Comparison of ENCODE assay signal across 29 cellular contexts in the genomic region with DNA sequence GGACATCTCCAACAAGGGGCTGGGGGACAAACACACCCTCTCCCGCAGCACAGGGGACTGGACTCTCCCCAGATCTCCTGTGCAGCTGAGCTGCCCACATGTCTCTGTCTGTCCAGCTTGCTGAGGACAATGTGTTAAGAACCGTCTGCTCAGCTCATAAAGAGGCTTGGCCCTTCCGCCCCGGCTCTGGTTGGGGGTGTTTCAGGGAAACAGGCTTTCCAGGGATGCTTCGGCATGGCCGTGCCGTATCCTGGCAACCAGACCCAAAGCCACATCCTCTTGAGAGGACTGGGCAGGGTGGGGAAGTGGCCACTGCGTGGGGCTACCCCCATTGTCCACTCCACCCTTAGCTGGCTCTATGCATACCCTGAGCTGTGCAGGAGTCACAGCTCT. TPM values are rescaled to one million over a fixed set of nuclear protein-coding genes. Genes with fewer than 3 reads are reported as not detected.
DNase-seq lines count a peak whose midpoint lies in the region; ATAC-seq and TF ChIP-seq lines count a peak whose summit lies in the region.
"Had no signal": no experiment of that assay in that cellular context is flagged by ENCODE, and none has a peak within 500 bp of the region (broad histone marks: within the 10 kb centered on the region; RNA-seq: fewer than 3 reads in every experiment).

No MANE protein-coding gene starts in this region.

- CTCF ChIA-PET in Calu3 (lab: Charles Lee), result interaction anchor here (0.5 to 0.8 kb wide), 4 partner anchors 52 to 1001 kb away, joined by 3 to 6 read pairs (median 3); no protein-coding TSS in a partner anchor
- CTCF ChIA-PET in activated CD4-positive, alpha-beta T cell treated with anti-CD3 and anti-CD28 coated beads for 36 hours (lab: Charles Lee), result no interaction called here

- peak overlapping the region; percentile 15 for H3K27ac Mint-ChIP-seq in Calu3 (ENCODE audit: unreplicated experiment)
- no peak overlapping the region for H3K27ac Mint-ChIP-seq in activated CD4-positive, alpha-beta T cell treated with anti-CD3 and anti-CD28 coated beads for 36 hours
- H3K27ac Mint-ChIP-seq: naive thymus-derived CD4-positive, alpha-beta T cell had no signal

- TF ChIP-seq CTCF in Calu3 (IDR thresholded peaks at IDR 0.05; ENCODE audit: unreplicated experiment) (no peak), testis (IDR thresholded peaks at IDR 0.05) (no peak)

- intact Hi-C loops in Calu3 (cut with micrococcal nuclease; ENCODE audit: unreplicated experiment), result no loop called here
- intact Hi-C loops in activated CD4-positive, alpha-beta T cell treated with anti-CD3 and anti-CD28 coated beads for 36 hours (cut with DNase I, micrococcal nuclease), result no loop called here
- intact Hi-C loops in testis (cut with DNase I; ENCODE audit: low total_unique reads), result no loop called here

- peaks cover 35% of the 10 kb centered on the region for H3K27me3 Mint-ChIP-seq in Calu3 (ENCODE audit: unreplicated experiment)
- H3K27me3 Mint-ChIP-seq in activated CD4-positive, alpha-beta T cell treated with anti-CD3 and anti-CD28 coated beads for 36 hours, result peaks cover 2% of the 10 kb centered on the region
- H3K27me3 Mint-ChIP-seq in activated T-cell treated with anti-CD3 and anti-CD28 coated beads, Interleukin-2, amount 50 U/mL, for 4 hours (ENCODE audit: low read depth), result peaks cover 9% of the 10 kb centered on the region

- H3K4me3 Mint-ChIP-seq in Calu3 (ENCODE audit: low read depth, unreplicated experiment), result peak overlapping the region; percentile 36
- H3K4me3 Mint-ChIP-seq in activated CD4-positive, alpha-beta T cell treated with anti-CD3 and anti-CD28 coated beads for 36 hours, result no peak overlapping the region
- H3K4me3 Mint-ChIP-seq in activated T-cell treated with anti-CD3 and anti-CD28 coated beads, Interleukin-2, amount 50 U/mL, for 4 hours, result no peak overlapping the region
- H3K4me3 Mint-ChIP-seq: naive thymus-derived CD4-positive, alpha-beta T cell had no signal

- H3K27me3 ChIP-seq in testis, result no peaks in the 10 kb centered on the region
- H3K27me3 ChIP-seq: BLaER1 treated with 17β-estradiol and CSF1 and Interleukin-3, amounts not matched to agents 10 nM and 100 nM; foreskin keratinocyte; ovary had no signal

- H3K27ac ChIP-seq in testis, result no peak overlapping the region
- H3K27ac ChIP-seq: BLaER1 treated with 17β-estradiol and CSF1 and Interleukin-3, amounts not matched to agents 10 nM and 100 nM; foreskin keratinocyte; HL-60; ovary; thoracic aorta had no signal

- no peaks in the 10 kb centered on the region for H3K4me1 ChIP-seq in testis
- H3K4me1 ChIP-seq: BLaER1 treated with 17β-estradiol and CSF1 and Interleukin-3, amounts not matched to agents 10 nM and 100 nM; foreskin keratinocyte had no signal

- no peaks in the 10 kb centered on the region for H3K9me3 Mint-ChIP-seq in Calu3 (ENCODE audit: low read depth, unreplicated experiment)
- H3K9me3 Mint-ChIP-seq in activated CD4-positive, alpha-beta T cell treated with anti-CD3 and anti-CD28 coated beads for 36 hours (ENCODE audit: low read depth), result no peaks in the 10 kb centered on the region
- no peaks in the 10 kb centered on the region for H3K9me3 Mint-ChIP-seq in activated T-cell treated with anti-CD3 and anti-CD28 coated beads, Interleukin-2, amount 50 U/mL, for 4 hours

- POLR2A ChIA-PET in activated CD4-positive, alpha-beta T cell treated with anti-CD3 and anti-CD28 coated beads for 36 hours (lab: Charles Lee), result no interaction called here

- H3K9me3 ChIP-seq in testis, result no peaks in the 10 kb centered on the region
- H3K9me3 ChIP-seq: HAP-1, ovary, thoracic aorta had no signal

- no peak overlapping the region for H3K4me3 ChIP-seq in testis
- H3K4me3 ChIP-seq: BLaER1 treated with 17β-estradiol and CSF1 and Interleukin-3, amounts not matched to agents 10 nM and 100 nM; HAP-1; ovary; thoracic aorta had no signal

- 54 to 69% methylated on average over 8 of the region's 8 CpGs for WGBS in testis, 2 donors

- no peaks in the 10 kb centered on the region for H3K36me3 Mint-ChIP-seq in Calu3 (ENCODE audit: insufficient read depth, unreplicated experiment)
- no peaks in the 10 kb centered on the region for H3K36me3 Mint-ChIP-seq in activated CD4-positive, alpha-beta T cell treated with anti-CD3 and anti-CD28 coated beads for 36 hours (ENCODE audit: low read depth)
- H3K36me3 Mint-ChIP-seq in activated T-cell treated with anti-CD3 and anti-CD28 coated beads, Interleukin-2, amount 50 U/mL, for 4 hours (ENCODE audit: insufficient read depth), result no peaks in the 10 kb centered on the region
- H3K36me3 Mint-ChIP-seq: naive thymus-derived CD4-positive, alpha-beta T cell had no signal

- DNase-seq in Calu3, result peak; percentile 73
- peak; percentile 81 for DNase-seq in NCI-H2196 (lab: John Stamatoyannopoulos, UW; ENCODE audit: unreplicated experiment)
- DNase-seq in astrocyte of the hippocampus (ENCODE audit: low read depth, low spot score), result peak; percentile 4
- DNase-seq in midbrain (lab: John Stamatoyannopoulos, UW), result peak; percentile 17
- no peak for DNase-seq in activated CD4-positive, alpha-beta T cell treated with anti-CD3 and anti-CD28 coated beads for 36 hours
- no peak for DNase-seq in activated T-cell treated with anti-CD3 and anti-CD28 coated beads, Interleukin-2, amount 50 U/mL, for 4 hours
- DNase-seq in NOMO-1 treated with dmso at 0.1 percent for 144 hours (lab: John Stamatoyannopoulos, UW; ENCODE audit: unreplicated experiment), result no peak
- no peak for DNase-seq in testis
- DNase-seq: activated CD4-positive, alpha-beta T cell treated with anti-CD3 and anti-CD28 coated beads, Interleukin-2, amount 50 U/mL, for 48 hours; activated CD4-positive, CD25-positive, alpha-beta regulatory T cell; activated CD8-positive, alpha-beta memory T cell treated with anti-CD3 and anti-CD28 coated beads, Interleukin-2, amount 50 U/mL, for 48 hours; effector CD4-positive, alpha-beta T cell; EL; foreskin keratinocyte; naive thymus-derived CD4-positive, alpha-beta T cell; NCI-H2107; NCI-H524; ovary; right cardiac atrium; Right ventricle myocardium superior; stimulated activated CD4-positive, alpha-beta T cell treated with anti-CD3 and anti-CD28 coated beads, Interleukin-12 subunit alpha, Interleukin-12 subunit beta, amount 100 ng/mL, for 4 hours; stimulated activated CD4-positive, alpha-beta T cell treated with anti-CD3 and anti-CD28 coated beads, Interleukin-4, amount 100 ng/mL, for 24 hours; stimulated activated naive CD4-positive, alpha-beta T cell; T-helper 9 cell had no signal

- peaks cover 11% of the 10 kb centered on the region for H3K4me1 Mint-ChIP-seq in Calu3 (ENCODE audit: low read depth, unreplicated experiment)
- H3K4me1 Mint-ChIP-seq in activated CD4-positive, alpha-beta T cell treated with anti-CD3 and anti-CD28 coated beads for 36 hours, result no peaks in the 10 kb centered on the region
- H3K4me1 Mint-ChIP-seq in activated T-cell treated with anti-CD3 and anti-CD28 coated beads, Interleukin-2, amount 50 U/mL, for 4 hours (ENCODE audit: low read depth), result no peaks in the 10 kb centered on the region
- H3K4me1 Mint-ChIP-seq: naive thymus-derived CD4-positive, alpha-beta T cell had no signal

- no peaks in the 10 kb centered on the region for H3K36me3 ChIP-seq in testis (ENCODE audit: low read depth, missing control alignments)
- H3K36me3 ChIP-seq: BLaER1 treated with 17β-estradiol and CSF1 and Interleukin-3, amounts not matched to agents 10 nM and 100 nM; HAP-1; ovary; thoracic aorta had no signal

- ATAC-seq in activated CD4-positive, alpha-beta T cell treated with anti-CD3 and anti-CD28 coated beads for 36 hours, result no peak
- ATAC-seq in activated T-cell treated with anti-CD3 and anti-CD28 coated beads, Interleukin-2, amount 50 U/mL, for 4 hours, result no peak
- ATAC-seq: foreskin keratinocyte; naive thymus-derived CD4-positive, alpha-beta T cell had no signal

- BruUV-seq in Calu3 (replicated peaks; lab: Mats Ljungman, UMichigan), result no TSS peak

- TF ChIP-seq POLR2A in testis (IDR thresholded peaks at IDR 0.05), result no peak

RNA-seq across cellular contexts. Expression of gene CHST8, which starts 41.1 kb away (rescaled TPM):
- not detected in 2 replicates for total RNA-seq in Calu3 (2022)
- not detected for total RNA-seq in activated CD4-positive, alpha-beta T cell treated with anti-CD3 and anti-CD28 coated beads for 36 hours
- not detected for total RNA-seq in activated T-cell treated with anti-CD3 and anti-CD28 coated beads, Interleukin-2, amount 50 U/mL, for 4 hours
- total RNA-seq in testis, result under 1 TPM; 0.79 to 0.93 TPM
- polyA plus RNA-seq in testis (ENCODE audit: insufficient read depth, low read depth, low replicate concordance), result 0.75 TPM
- total RNA-seq: epithelial cell of proximal tubule; naive thymus-derived CD4-positive, alpha-beta T cell; Right ventricle myocardium superior had no signal
- polyA plus RNA-seq: naive thymus-derived CD4-positive, alpha-beta T cell had no signal

RNA-seq across cellular contexts. Expression of gene PEPD, which starts 59.0 kb away (rescaled TPM):
- total RNA-seq in Calu3 (2022) (55.1 and 65.5 TPM in 2 replicates), testis (10 to 100 TPM; 58.0 to 87.9 TPM)
- 10 to 100 TPM; 26.9 to 37.4 TPM for total RNA-seq in activated CD4-positive, alpha-beta T cell treated with anti-CD3 and anti-CD28 coated beads for 36 hours
- 10 to 100 TPM; 54.2 to 57.2 (median 55.1) TPM for total RNA-seq in activated T-cell treated with anti-CD3 and anti-CD28 coated beads, Interleukin-2, amount 50 U/mL, for 4 hours
- polyA plus RNA-seq in testis (ENCODE audit: insufficient read depth, low read depth, low replicate concordance), result 51.1 TPM

Comparison
In these comparisons a context has a peak if more than half of its experiments do, and no peak if none do; other contexts are left out.
1. DNase-seq: peak in Calu3 (single experiment), NCI-H2196 (single experiment), astrocyte of the hippocampus (single experiment) and midbrain (single experiment); none in activated CD4-positive, alpha-beta T cell treated with anti-CD3 and anti-CD28 coated beads for 36 hours (single experiment), activated T-cell treated with anti-CD3 and anti-CD28 coated beads, Interleukin-2, amount 50 U/mL, for 4 hours (single experiment), NOMO-1 treated with dmso at 0.1 percent for 144 hours (single experiment) and testis (single experiment).